ENCODE assay signal across 9 cellular contexts in genomic region chr2:210094787-210095186, GRCh38.
"Had no signal": no experiment of that assay in that cellular context is flagged by ENCODE, and none has a peak within 500 bp of the region (broad histone marks: within the 10 kb centered on the region; RNA-seq: fewer than 3 reads in every experiment).

No MANE protein-coding gene starts in this region.

- H3K4me1 ChIP-seq: HAP-1 had no signal

- H2AFZ ChIP-seq: GM23338 had no signal

- DNase-seq: HFFc6, KG1 had no signal

- H3K27me3 Mint-ChIP-seq: IgD-negative memory B cell had no signal

- H3K4me1 Mint-ChIP-seq: IgD-negative memory B cell had no signal

- H3K9me3 Mint-ChIP-seq: GM23338, HFFc6, IgD-negative memory B cell had no signal

- H3K4me3 Mint-ChIP-seq: GM23338, HFFc6, IgD-negative memory B cell had no signal

- H3K36me3 ChIP-seq: HAP-1 had no signal

- H3K9me3 ChIP-seq: HAP-1 had no signal

- H3K27ac Mint-ChIP-seq: GM23338, HFFc6, IgD-negative memory B cell had no signal

- FAIRE-seq: H1, H54, HTR-8/SVneo had no signal

- H3K4me2 ChIP-seq: GM23338 had no signal

- H3K4me3 ChIP-seq: GM23338, HAP-1 had no signal

- ATAC-seq: GM23338, HCT116 had no signal
